ENCODE assay signal across 2 cellular contexts in the genomic region with DNA sequence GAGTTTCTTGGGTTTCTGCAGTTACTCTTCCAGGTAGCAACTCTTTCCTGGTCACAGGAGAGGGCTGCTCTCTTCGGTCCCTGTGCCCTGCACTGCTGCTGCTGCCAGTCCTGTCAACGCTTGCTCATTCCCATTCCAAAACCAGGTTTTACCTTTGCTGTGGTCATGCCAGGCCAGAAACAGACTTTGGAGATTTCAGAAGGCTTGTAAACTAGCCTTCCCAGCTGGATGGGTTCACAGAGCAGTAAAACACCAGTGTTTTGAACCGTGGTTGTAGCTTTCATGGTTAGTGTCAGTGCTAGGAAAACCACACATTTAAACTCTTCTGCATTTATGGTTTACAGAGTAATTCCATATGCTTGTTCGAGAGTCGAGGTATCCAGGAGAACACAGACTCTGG.
TF ChIP-seq lines count a peak whose summit lies in the region.

No MANE protein-coding gene starts in this region.

TF ChIP-seq in HEK293, 187 proteins besides CTCF, POLR2A, EP300 and RAD21 (continued from another document):
- TF ChIP-seq PRDM2 (tag by site-specific recombination; IDR thresholded peaks at IDR 0.05; ENCODE audit: borderline replicate concordance), result no peak

TF ChIP-seq in GM23338, 12 proteins besides CTCF, POLR2A, EP300 and RAD21 (continued from another document):
- TF ChIP-seq, protein P1, sequence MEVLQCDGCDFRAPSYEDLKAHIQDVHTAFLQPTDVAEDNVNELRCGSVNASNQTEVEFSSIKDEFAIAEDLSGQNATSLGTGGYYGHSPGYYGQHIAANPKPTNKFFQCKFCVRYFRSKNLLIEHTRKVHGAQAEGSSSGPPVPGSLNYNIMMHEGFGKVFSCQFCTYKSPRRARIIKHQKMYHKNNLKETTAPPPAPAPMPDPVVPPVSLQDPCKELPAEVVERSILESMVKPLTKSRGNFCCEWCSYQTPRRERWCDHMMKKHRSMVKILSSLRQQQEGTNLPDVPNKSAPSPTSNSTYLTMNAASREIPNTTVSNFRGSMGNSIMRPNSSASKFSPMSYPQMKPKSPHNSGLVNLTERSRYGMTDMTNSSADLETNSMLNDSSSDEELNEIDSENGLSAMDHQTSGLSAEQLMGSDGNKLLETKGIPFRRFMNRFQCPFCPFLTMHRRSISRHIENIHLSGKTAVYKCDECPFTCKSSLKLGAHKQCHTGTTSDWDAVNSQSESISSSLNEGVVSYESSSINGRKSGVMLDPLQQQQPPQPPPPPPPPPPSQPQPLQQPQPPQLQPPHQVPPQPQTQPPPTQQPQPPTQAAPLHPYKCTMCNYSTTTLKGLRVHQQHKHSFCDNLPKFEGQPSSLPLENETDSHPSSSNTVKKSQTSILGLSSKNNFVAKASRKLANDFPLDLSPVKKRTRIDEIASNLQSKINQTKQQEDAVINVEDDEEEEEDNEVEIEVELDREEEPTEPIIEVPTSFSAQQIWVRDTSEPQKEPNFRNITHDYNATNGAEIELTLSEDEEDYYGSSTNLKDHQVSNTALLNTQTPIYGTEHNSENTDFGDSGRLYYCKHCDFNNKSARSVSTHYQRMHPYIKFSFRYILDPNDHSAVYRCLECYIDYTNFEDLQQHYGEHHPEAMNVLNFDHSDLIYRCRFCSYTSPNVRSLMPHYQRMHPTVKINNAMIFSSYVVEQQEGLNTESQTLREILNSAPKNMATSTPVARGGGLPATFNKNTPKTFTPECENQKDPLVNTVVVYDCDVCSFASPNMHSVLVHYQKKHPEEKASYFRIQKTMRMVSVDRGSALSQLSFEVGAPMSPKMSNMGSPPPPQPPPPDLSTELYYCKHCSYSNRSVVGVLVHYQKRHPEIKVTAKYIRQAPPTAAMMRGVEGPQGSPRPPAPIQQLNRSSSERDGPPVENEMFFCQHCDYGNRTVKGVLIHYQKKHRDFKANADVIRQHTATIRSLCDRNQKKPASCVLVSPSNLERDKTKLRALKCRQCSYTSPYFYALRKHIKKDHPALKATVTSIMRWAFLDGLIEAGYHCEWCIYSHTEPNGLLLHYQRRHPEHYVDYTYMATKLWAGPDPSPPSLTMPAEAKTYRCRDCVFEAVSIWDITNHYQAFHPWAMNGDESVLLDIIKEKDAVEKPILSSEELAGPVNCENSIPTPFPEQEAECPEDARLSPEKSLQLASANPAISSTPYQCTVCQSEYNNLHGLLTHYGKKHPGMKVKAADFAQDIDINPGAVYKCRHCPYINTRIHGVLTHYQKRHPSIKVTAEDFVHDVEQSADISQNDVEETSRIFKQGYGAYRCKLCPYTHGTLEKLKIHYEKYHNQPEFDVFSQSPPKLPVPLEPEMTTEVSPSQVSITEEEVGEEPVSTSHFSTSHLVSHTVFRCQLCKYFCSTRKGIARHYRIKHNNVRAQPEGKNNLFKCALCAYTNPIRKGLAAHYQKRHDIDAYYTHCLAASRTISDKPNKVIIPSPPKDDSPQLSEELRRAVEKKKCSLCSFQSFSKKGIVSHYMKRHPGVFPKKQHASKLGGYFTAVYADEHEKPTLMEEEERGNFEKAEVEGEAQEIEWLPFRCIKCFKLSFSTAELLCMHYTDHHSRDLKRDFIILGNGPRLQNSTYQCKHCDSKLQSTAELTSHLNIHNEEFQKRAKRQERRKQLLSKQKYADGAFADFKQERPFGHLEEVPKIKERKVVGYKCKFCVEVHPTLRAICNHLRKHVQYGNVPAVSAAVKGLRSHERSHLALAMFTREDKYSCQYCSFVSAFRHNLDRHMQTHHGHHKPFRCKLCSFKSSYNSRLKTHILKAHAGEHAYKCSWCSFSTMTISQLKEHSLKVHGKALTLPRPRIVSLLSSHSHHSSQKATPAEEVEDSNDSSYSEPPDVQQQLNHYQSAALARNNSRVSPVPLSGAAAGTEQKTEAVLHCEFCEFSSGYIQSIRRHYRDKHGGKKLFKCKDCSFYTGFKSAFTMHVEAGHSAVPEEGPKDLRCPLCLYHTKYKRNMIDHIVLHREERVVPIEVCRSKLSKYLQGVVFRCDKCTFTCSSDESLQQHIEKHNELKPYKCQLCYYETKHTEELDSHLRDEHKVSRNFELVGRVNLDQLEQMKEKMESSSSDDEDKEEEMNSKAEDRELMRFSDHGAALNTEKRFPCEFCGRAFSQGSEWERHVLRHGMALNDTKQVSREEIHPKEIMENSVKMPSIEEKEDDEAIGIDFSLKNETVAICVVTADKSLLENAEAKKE (CRISPR knock-in tag; IDR thresholded peaks at IDR 0.05), result no peak
- no peak for TF ChIP-seq JUNB (IDR thresholded peaks at IDR 0.05; ENCODE audit: unreplicated experiment)
- TF ChIP-seq ZNF331 (CRISPR knock-in tag; IDR thresholded peaks at IDR 0.05; ENCODE audit: low read depth), result no peak
- no peak for TF ChIP-seq EZH2 (IDR thresholded peaks at IDR 0.05; ENCODE audit: low read depth, unreplicated experiment)
- no peak for TF ChIP-seq REST (IDR thresholded peaks at IDR 0.05; ENCODE audit: unreplicated experiment)
- TF ChIP-seq CREB1 (CRISPR knock-in tag; IDR thresholded peaks at IDR 0.05; ENCODE audit: low read depth), result no peak
- no peak for TF ChIP-seq ZNF114 (CRISPR knock-in tag; IDR thresholded peaks at IDR 0.05)
- no peak for TF ChIP-seq STAT1 (IDR thresholded peaks at IDR 0.05; ENCODE audit: unreplicated experiment)
- TF ChIP-seq, protein P2, sequence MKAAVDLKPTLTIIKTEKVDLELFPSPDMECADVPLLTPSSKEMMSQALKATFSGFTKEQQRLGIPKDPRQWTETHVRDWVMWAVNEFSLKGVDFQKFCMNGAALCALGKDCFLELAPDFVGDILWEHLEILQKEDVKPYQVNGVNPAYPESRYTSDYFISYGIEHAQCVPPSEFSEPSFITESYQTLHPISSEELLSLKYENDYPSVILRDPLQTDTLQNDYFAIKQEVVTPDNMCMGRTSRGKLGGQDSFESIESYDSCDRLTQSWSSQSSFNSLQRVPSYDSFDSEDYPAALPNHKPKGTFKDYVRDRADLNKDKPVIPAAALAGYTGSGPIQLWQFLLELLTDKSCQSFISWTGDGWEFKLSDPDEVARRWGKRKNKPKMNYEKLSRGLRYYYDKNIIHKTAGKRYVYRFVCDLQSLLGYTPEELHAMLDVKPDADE (IDR thresholded peaks at IDR 0.05), result no peak
- TF ChIP-seq NANOG (IDR thresholded peaks at IDR 0.05; ENCODE audit: borderline replicate concordance), result no peak
TF ChIP-seq in GM23338: peak in this region for 0.
